In genomic region chr14:61508526-61508925, GRCh38 we compare ENCODE assay signal across 21 cellular contexts.
DNase-seq lines count a peak whose midpoint lies in the region; ATAC-seq and TF ChIP-seq lines count a peak whose summit lies in the region.
"Had no signal": no experiment of that assay in that cellular context is flagged by ENCODE, and none has a peak within 500 bp of the region (broad histone marks: within the 10 kb centered on the region; RNA-seq: fewer than 3 reads in every experiment).

No MANE protein-coding gene starts in this region.

- no peak overlapping the region for H3K14ac ChIP-seq in trophoblast cell (ENCODE audit: low read length)

- H3K4me3 ChIP-seq in GM23338 (no peak overlapping the region), trophoblast cell (ENCODE audit: low read depth, low read length) (no peak overlapping the region)
- H3K4me3 ChIP-seq: ascending aorta, lung, MG63, right atrium auricular region had no signal

- peak overlapping the region; percentile 5 for H3K27ac Mint-ChIP-seq in activated CD8-positive, alpha-beta memory T cell treated with anti-CD3 and anti-CD28 coated beads, Interleukin-2, amount 10 ng/mL, durations not matched to agents 7 days and 5 days
- no peak overlapping the region for H3K27ac Mint-ChIP-seq in GM23338
- H3K27ac Mint-ChIP-seq in activated T-helper 2 cell treated with anti-CD3 and anti-CD28 coated beads, Interferon-gamma antibody, Interleukin-2, Interleukin-4, amounts not matched to agents 10 μg/mL and 5 μg/mL and 100 μg/mL, durations not matched to agents 14 hours and 24 hours and 36 hours, result peak overlapping the region; percentile 43

- no peaks in the 10 kb centered on the region for H4K20me1 ChIP-seq in GM23338 (replicated peaks; ENCODE audit: insufficient read depth)

- no peak overlapping the region for H4K91ac ChIP-seq in trophoblast cell (ENCODE audit: low read depth, low read length)

- 0 out of 2 replicates have a peak overlapping the region, but pooled peaks have one; percentile 9 for H3K4me2 ChIP-seq in GM23338
- H3K4me2 ChIP-seq in trophoblast cell (ENCODE audit: low read length), result no peak overlapping the region

- no peaks in the 10 kb centered on the region for H3K27me3 ChIP-seq in GM23338 (ENCODE audit: insufficient read depth)
- H3K27me3 ChIP-seq in trophoblast cell (ENCODE audit: insufficient read depth, low read length), result no peaks in the 10 kb centered on the region
- H3K27me3 ChIP-seq: ascending aorta, MG63, right atrium auricular region had no signal

- H3K4me1 ChIP-seq in GM23338 (ENCODE audit: insufficient read depth), result peaks cover 38% of the 10 kb centered on the region
- peaks cover 18 to 26% of the 10 kb centered on the region in 2 experiments for H3K4me1 ChIP-seq in trophoblast cell (ENCODE audit: control insufficient read depth in 1 of 2, insufficient read depth in 2 of 2, low read length in 2 of 2)

- H3K27ac ChIP-seq in GM23338 (ENCODE audit: low read depth) (no peak overlapping the region), trophoblast cell (ENCODE audit: low read depth, low read length) (peak overlapping the region; percentile 20)
- H3K27ac ChIP-seq: ascending aorta, C4-2B, right atrium auricular region had no signal

- H3K79me1 ChIP-seq in trophoblast cell (ENCODE audit: low read length), result peaks cover 35% of the 10 kb centered on the region

- H4K12ac ChIP-seq in trophoblast cell (ENCODE audit: low read depth, low read length), result no peak overlapping the region

- H2AFZ ChIP-seq in GM23338 (peak overlapping the region; percentile 24; the same call in 1 of the 2 replicates), trophoblast cell (ENCODE audit: insufficient read depth, low read length, poor library complexity) (no peak overlapping the region)

- no peak for ATAC-seq in activated CD8-positive, alpha-beta memory T cell treated with anti-CD3 and anti-CD28 coated beads, Interleukin-2, amount 10 ng/mL, durations not matched to agents 7 days and 5 days
- ATAC-seq in GM23338 (no peak), HG03521 (IDR thresholded peaks at IDR 0.05; ENCODE audit: unreplicated experiment) (no peak)
- ATAC-seq: esophagus mucosa had no signal

- TF ChIP-seq CTCF in GM23338 (conservative IDR thresholded peaks at IDR 0.05; ENCODE audit: low read depth in 2 of 2), result no peak

- H3K36me3 ChIP-seq in GM23338 (ENCODE audit: insufficient read depth) (no peaks in the 10 kb centered on the region), trophoblast cell (ENCODE audit: control insufficient read depth in 1 of 2, insufficient read depth in 2 of 2, low read length in 2 of 2) (peaks cover 0 to 4% of the 10 kb centered on the region in 2 experiments)
- H3K36me3 ChIP-seq: ascending aorta, MG63, right atrium auricular region had no signal

- no peak overlapping the region for H3K4me3 Mint-ChIP-seq in activated CD8-positive, alpha-beta memory T cell treated with anti-CD3 and anti-CD28 coated beads, Interleukin-2, amount 10 ng/mL, durations not matched to agents 7 days and 5 days
- no peak overlapping the region for H3K4me3 Mint-ChIP-seq in GM23338
- H3K4me3 Mint-ChIP-seq in activated T-helper 2 cell treated with anti-CD3 and anti-CD28 coated beads, Interferon-gamma antibody, Interleukin-2, Interleukin-4, amounts not matched to agents 10 μg/mL and 5 μg/mL and 100 μg/mL, durations not matched to agents 14 hours and 24 hours and 36 hours (ENCODE audit: low read depth), result no peak overlapping the region

- H3K4ac ChIP-seq in trophoblast cell (ENCODE audit: low read depth, low read length), result no peak overlapping the region

- H3K18ac ChIP-seq in trophoblast cell (ENCODE audit: low read length), result no peak overlapping the region

- H3F3A ChIP-seq in GM23338 (replicated peaks; ENCODE audit: low read depth), result no peaks in the 10 kb centered on the region

- CTCF ChIA-PET in activated CD8-positive, alpha-beta memory T cell treated with anti-CD3 and anti-CD28 coated beads, Interleukin-2, amount 10 ng/mL, durations not matched to agents 7 days and 5 days (lab: Charles Lee), result no interaction called here

- H3K9me3 Mint-ChIP-seq in activated CD8-positive, alpha-beta memory T cell treated with anti-CD3 and anti-CD28 coated beads, Interleukin-2, amount 10 ng/mL, durations not matched to agents 7 days and 5 days (ENCODE audit: low read depth), result no peaks in the 10 kb centered on the region
- H3K9me3 Mint-ChIP-seq in GM23338, result no peaks in the 10 kb centered on the region
- H3K9me3 Mint-ChIP-seq in activated T-helper 2 cell treated with anti-CD3 and anti-CD28 coated beads, Interferon-gamma antibody, Interleukin-2, Interleukin-4, amounts not matched to agents 10 μg/mL and 5 μg/mL and 100 μg/mL, durations not matched to agents 14 hours and 24 hours and 36 hours, result peaks cover 6% of the 10 kb centered on the region

- H3K79me2 ChIP-seq in GM23338 (replicated peaks; ENCODE audit: insufficient read depth), result no peaks in the 10 kb centered on the region
- H3K79me2 ChIP-seq in trophoblast cell (ENCODE audit: control insufficient read depth, insufficient read depth, low read length, poor library complexity), result no peaks in the 10 kb centered on the region

- H3K36me3 Mint-ChIP-seq in activated CD8-positive, alpha-beta memory T cell treated with anti-CD3 and anti-CD28 coated beads, Interleukin-2, amount 10 ng/mL, durations not matched to agents 7 days and 5 days, result peaks cover 67% of the 10 kb centered on the region
- no peaks in the 10 kb centered on the region; the same call in 2 of the 3 replicates for H3K36me3 Mint-ChIP-seq in GM23338 (ENCODE audit: low read depth)
- peaks cover 63% of the 10 kb centered on the region for H3K36me3 Mint-ChIP-seq in activated T-helper 2 cell treated with anti-CD3 and anti-CD28 coated beads, Interferon-gamma antibody, Interleukin-2, Interleukin-4, amounts not matched to agents 10 μg/mL and 5 μg/mL and 100 μg/mL, durations not matched to agents 14 hours and 24 hours and 36 hours (ENCODE audit: low read depth)

- no peak overlapping the region for H2BK12ac ChIP-seq in trophoblast cell (ENCODE audit: low read length)

- H2AK5ac ChIP-seq in trophoblast cell (ENCODE audit: low read length), result no peak overlapping the region

- peaks cover 79% of the 10 kb centered on the region for H3K4me1 Mint-ChIP-seq in activated CD8-positive, alpha-beta memory T cell treated with anti-CD3 and anti-CD28 coated beads, Interleukin-2, amount 10 ng/mL, durations not matched to agents 7 days and 5 days
- H3K4me1 Mint-ChIP-seq in GM23338, result peaks cover 43% of the 10 kb centered on the region
- peaks cover 71% of the 10 kb centered on the region for H3K4me1 Mint-ChIP-seq in activated T-helper 2 cell treated with anti-CD3 and anti-CD28 coated beads, Interferon-gamma antibody, Interleukin-2, Interleukin-4, amounts not matched to agents 10 μg/mL and 5 μg/mL and 100 μg/mL, durations not matched to agents 14 hours and 24 hours and 36 hours (ENCODE audit: low read depth)

- DNase-seq in activated CD8-positive, alpha-beta memory T cell treated with anti-CD3 and anti-CD28 coated beads, Interleukin-2, amount 10 ng/mL, durations not matched to agents 7 days and 5 days, result no peak
- DNase-seq in activated CD8-positive, alpha-beta memory T cell treated with anti-CD3 and anti-CD28 coated beads, Interleukin-2, amount 50 U/mL, for 48 hours, result no peak
- DNase-seq in GM23338 (ENCODE audit: low spot score), result no peak
- DNase-seq in activated T-helper 2 cell treated with anti-CD3 and anti-CD28 coated beads, Interferon-gamma antibody, Interleukin-2, Interleukin-4, amounts not matched to agents 10 μg/mL and 5 μg/mL and 100 μg/mL, durations not matched to agents 14 hours and 24 hours and 36 hours (ENCODE audit: low spot score), result no peak
- DNase-seq in trophoblast cell, result no peak
- DNase-seq in cortex of kidney (lab: John Stamatoyannopoulos, UW), result no peak
- DNase-seq in glomerular visceral epithelial cell (ENCODE audit: extremely low spot score), result no peak
- DNase-seq: activated CD8-positive, alpha-beta memory T cell treated with anti-CD3 and anti-CD28 coated beads for 24 hours; activated effector memory CD4-positive, alpha-beta T cell treated with Interleukin-2 at 50 U/mL for 16 hours; DMS153; GF-D8; MG63; NCI-H1436; NCI-H526; SHP77 treated with DMSO at 0.1 percent for 48 hours had no signal

- intact Hi-C loops in activated T-helper 2 cell treated with anti-CD3 and anti-CD28 coated beads, Interferon-gamma antibody, Interleukin-2, Interleukin-4, amounts not matched to agents 10 μg/mL and 5 μg/mL and 100 μg/mL, durations not matched to agents 14 hours and 24 hours and 36 hours (cut with micrococcal nuclease), result no loop called here

- H3K9me3 ChIP-seq in trophoblast cell (ENCODE audit: insufficient read depth, low read depth, low read length), result no peaks in the 10 kb centered on the region
- H3K9me3 ChIP-seq: ascending aorta, MG63, right atrium auricular region had no signal

- H3K9me2 ChIP-seq in GM23338 (ENCODE audit: insufficient read depth), result peaks cover 6% of the 10 kb centered on the region; the same call in 1 of the 2 replicates

- H3K23ac ChIP-seq in trophoblast cell (ENCODE audit: low read length), result no peak overlapping the region

- H2BK120ac ChIP-seq in trophoblast cell (ENCODE audit: insufficient read depth, low read length, poor library complexity), result no peak overlapping the region

- H3K9ac ChIP-seq in trophoblast cell (ENCODE audit: low read length), result no peak overlapping the region

- no peaks in the 10 kb centered on the region for H3K27me3 Mint-ChIP-seq in activated CD8-positive, alpha-beta memory T cell treated with anti-CD3 and anti-CD28 coated beads, Interleukin-2, amount 10 ng/mL, durations not matched to agents 7 days and 5 days
- H3K27me3 Mint-ChIP-seq in GM23338 (ENCODE audit: insufficient read depth, low read depth, poor library complexity), result peaks cover 1% of the 10 kb centered on the region
- H3K27me3 Mint-ChIP-seq in activated T-helper 2 cell treated with anti-CD3 and anti-CD28 coated beads, Interferon-gamma antibody, Interleukin-2, Interleukin-4, amounts not matched to agents 10 μg/mL and 5 μg/mL and 100 μg/mL, durations not matched to agents 14 hours and 24 hours and 36 hours (ENCODE audit: low read depth), result no peaks in the 10 kb centered on the region

- WGBS in trophoblast cell (ENCODE audit: extremely low coverage, insufficient coverage, insufficient read length), result no CpG with 5 or more reads among the region's 2 CpGs

- H4K8ac ChIP-seq in trophoblast cell (ENCODE audit: low read depth, low read length), result no peak overlapping the region

- no peak overlapping the region for H2BK5ac ChIP-seq in trophoblast cell (ENCODE audit: low read depth, low read length, poor library complexity)

TF ChIP-seq in GM23338, 12 proteins besides CTCF, POLR2A, EP300 and RAD21:
- no peak for TF ChIP-seq STAT1 (IDR thresholded peaks at IDR 0.05; ENCODE audit: unreplicated experiment)
- TF ChIP-seq POLR2AphosphoS5 (IDR thresholded peaks at IDR 0.05; ENCODE audit: low read depth), result no peak
- no peak for TF ChIP-seq CREB1 (CRISPR knock-in tag; IDR thresholded peaks at IDR 0.05; ENCODE audit: low read depth)
- TF ChIP-seq ZNF114 (CRISPR knock-in tag; IDR thresholded peaks at IDR 0.05), result no peak
TF ChIP-seq in GM23338: peak in this region for 0.
